Comparison of ENCODE assay signal across 11 cellular contexts in the genomic region with DNA sequence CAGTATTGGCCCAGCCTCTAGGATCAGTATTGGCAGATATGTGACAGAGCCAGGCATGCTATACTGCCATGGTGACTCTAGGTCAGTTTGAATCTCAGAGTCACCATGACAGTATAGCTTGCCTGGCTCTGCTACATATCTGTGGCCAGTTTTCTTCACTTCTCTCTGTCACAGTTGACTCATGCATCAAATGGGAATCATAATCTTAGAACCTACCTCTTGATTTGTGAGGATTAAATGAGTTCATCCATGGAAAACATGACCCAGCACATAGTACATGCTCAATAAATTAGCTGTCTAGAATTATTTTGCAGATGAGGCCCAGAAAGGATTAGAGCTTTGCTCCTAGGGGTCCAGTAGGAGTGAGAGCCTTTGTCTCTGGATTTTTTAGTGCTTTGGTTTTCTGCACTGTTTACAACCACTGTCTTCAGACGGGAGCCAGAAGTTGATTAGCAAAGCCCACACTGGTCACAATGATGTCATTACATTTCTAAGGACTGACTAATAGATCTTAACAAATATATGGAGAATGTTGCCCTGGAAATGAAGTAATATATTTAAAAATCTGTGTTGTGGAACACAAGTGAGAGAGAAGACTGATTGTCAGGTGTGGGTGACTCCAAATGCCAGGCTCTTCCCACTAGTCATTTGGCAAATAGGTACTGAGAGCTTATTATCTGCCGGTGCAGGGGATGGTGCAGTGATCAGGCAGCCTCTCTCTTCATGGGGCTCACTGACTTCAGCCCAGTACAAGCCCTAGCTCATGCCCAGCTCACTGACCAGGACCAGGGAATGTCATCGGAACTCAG.
A peak's percentile ranks its signal among the peaks of the same experiment; 100 is the strongest.
DNase-seq lines count a peak whose midpoint lies in the region; ATAC-seq, FAIRE-seq and TF ChIP-seq lines count a peak whose summit lies in the region.
"Had no signal": no experiment of that assay in that cellular context is flagged by ENCODE, and none has a peak within 500 bp of the region (broad histone marks: within the 10 kb centered on the region; RNA-seq: fewer than 3 reads in every experiment).

No MANE protein-coding gene starts in this region.

- H3K4me1 ChIP-seq in A549 = peaks cover 19% of the 10 kb centered on the region
- H3K4me1 ChIP-seq in duodenal mucosa (ENCODE audit: control insufficient read depth in 1 of 2, insufficient read depth in 2 of 2, low read length in 2 of 2) = no peaks in the 10 kb centered on the region
- peaks cover 25% of the 10 kb centered on the region for H3K4me1 ChIP-seq in mesenchymal stem cell (ENCODE audit: control insufficient read depth, insufficient read depth, low read depth, low read length)

- H4K8ac ChIP-seq in mesenchymal stem cell (ENCODE audit: low read length) = peak overlapping the region; percentile 52

- no peak overlapping the region for H2BK15ac ChIP-seq in mesenchymal stem cell (ENCODE audit: low read depth, poor library complexity, severe bottlenecking)

- H3K27ac ChIP-seq in A549 (peak overlapping the region; percentile 70 to 75), duodenal mucosa (ENCODE audit: low read depth, low read length) (peak overlapping the region; percentile 41), mesenchymal stem cell (ENCODE audit: low read length, poor library complexity, severe bottlenecking) (peak overlapping the region; percentile 83)
- H3K27ac ChIP-seq: BLaER1 treated with 17β-estradiol and CSF1 and Interleukin-3, amounts not matched to agents 10 nM and 100 nM; WERI-Rb-1 had no signal

- H2BK12ac ChIP-seq in mesenchymal stem cell (ENCODE audit: low read length in 2 of 2) = peak overlapping the region; percentile 64 to 98

- H3K4ac ChIP-seq in mesenchymal stem cell (ENCODE audit: low read depth in 1 of 2, low read length in 2 of 2) = peak overlapping the region; percentile 55 to 81

- no peak overlapping the region for H3K9ac ChIP-seq in duodenal mucosa (ENCODE audit: low read depth in 1 of 2, low read length in 2 of 2)
- peak overlapping the region; percentile 80 for H3K9ac ChIP-seq in mesenchymal stem cell (ENCODE audit: low read length)
- H3K9ac ChIP-seq: BLaER1 treated with 17β-estradiol and CSF1 and Interleukin-3, amounts not matched to agents 10 nM and 100 nM had no signal

- H2BK120ac ChIP-seq in mesenchymal stem cell (ENCODE audit: low read depth, low read length) = peak overlapping the region; percentile 78

- H3K4me3 ChIP-seq in A549 (no peak overlapping the region), duodenal mucosa (ENCODE audit: low read depth in 1 of 2, low read length in 2 of 2) (no peak overlapping the region), mesenchymal stem cell (ENCODE audit: insufficient read depth in 1 of 2, low read depth in 1 of 2, low read length in 2 of 2) (no peak overlapping the region)
- H3K4me3 ChIP-seq: BLaER1 treated with 17β-estradiol and CSF1 and Interleukin-3, amounts not matched to agents 10 nM and 100 nM had no signal

- no peak overlapping the region for H3K14ac ChIP-seq in mesenchymal stem cell (ENCODE audit: low read length in 2 of 2)

- H3K4me2 ChIP-seq in A549 (peak overlapping the region; percentile 62), mesenchymal stem cell (ENCODE audit: low read length, poor library complexity, severe bottlenecking) (no peak overlapping the region)
- H3K4me2 ChIP-seq: BLaER1 treated with 17β-estradiol and CSF1 and Interleukin-3, amounts not matched to agents 10 nM and 100 nM had no signal

- H3K18ac ChIP-seq in mesenchymal stem cell (ENCODE audit: low read depth in 1 of 2, low read length in 2 of 2) = peak overlapping the region; percentile 11 to 71

- H3K79me1 ChIP-seq in mesenchymal stem cell (replicated peaks; ENCODE audit: low read length, poor library complexity, severe bottlenecking) = no peaks in the 10 kb centered on the region

- H3K27me3 ChIP-seq in duodenal mucosa (ENCODE audit: control insufficient read depth in 1 of 2, insufficient read depth in 2 of 2, low read length in 2 of 2) (no peaks in the 10 kb centered on the region), mesenchymal stem cell (ENCODE audit: control insufficient read depth in 1 of 2, insufficient read depth in 1 of 2, low read length in 2 of 2) (peaks cover 0 to 15% of the 10 kb centered on the region in 2 experiments)

- 28% methylated on average over 3 of the region's 3 CpGs for whole genome bisulfite sequencing in A549 (ENCODE audit: missing lambda C conversion rate)
- WGBS in mesenchymal stem cell = 58% methylated on average over 2 of the region's 3 CpGs

- DNase-seq in A549 (ENCODE audit: low read depth in 1 of 2, low spot score in 1 of 2) (peak; percentile 35 to 62), M059J (ENCODE audit: low read depth) (peak; percentile 98), mesenchymal stem cell (peak; percentile 98), NCI-H2081 (lab: John Stamatoyannopoulos, UW) (no peak), GM19238 (ENCODE audit: insufficient read length, low spot score) (no peak), inferior parietal cortex (ENCODE audit: extremely low spot score) (no peak)
- DNase-seq: NCI-H2029 treated with DMSO at 0.1 percent for 48 hours, WERI-Rb-1 had no signal

- H3K36me3 ChIP-seq in duodenal mucosa (ENCODE audit: control insufficient read depth in 1 of 2, insufficient read depth in 2 of 2, low read length in 2 of 2) (no peaks in the 10 kb centered on the region), mesenchymal stem cell (ENCODE audit: control insufficient read depth in 1 of 2, insufficient read depth in 2 of 2, low read depth in 1 of 2, low read length in 2 of 2) (peaks cover 0 to 28% of the 10 kb centered on the region in 2 experiments)
- H3K36me3 ChIP-seq: BLaER1 treated with 17β-estradiol and CSF1 and Interleukin-3, amounts not matched to agents 10 nM and 100 nM; WERI-Rb-1 had no signal

- TF ChIP-seq POLR2A in A549 (IDR thresholded peaks at IDR 0.05; ENCODE audit: low read length) = no peak

- ATAC-seq in A549 (peak; percentile 79 to 84), GM18502 (IDR thresholded peaks at IDR 0.05; ENCODE audit: poor library complexity, unreplicated experiment) (no peak)

- CTCF ChIA-PET in A549 (lab: Yijun Ruan, JAX) = interaction anchor here (1.0 to 12.7 kb wide), 4 partner anchors 15 to 172 kb away, joined by 3 to 86 read pairs (median 4); no protein-coding TSS in a partner anchor

- H2BK5ac ChIP-seq in mesenchymal stem cell (ENCODE audit: low read depth, low read length, poor library complexity, severe bottlenecking) = peak overlapping the region; percentile 50

- H2AK5ac ChIP-seq in mesenchymal stem cell (ENCODE audit: low read length, severe bottlenecking) = peak overlapping the region; percentile 98

- no peak for TF ChIP-seq RAD21 in A549 (conservative IDR thresholded peaks at IDR 0.05 in 1 of 2, IDR thresholded peaks at IDR 0.05 in 1 of 2)

- H3K23ac ChIP-seq in mesenchymal stem cell (ENCODE audit: low read length in 2 of 2) = no peak overlapping the region

- TF ChIP-seq EP300 in A549 (IDR thresholded peaks at IDR 0.05) = no peak; a peak in 2 of 5 replicates

- TF ChIP-seq CTCF in A549 (IDR thresholded peaks at IDR 0.05) = no peak

- POLR2A ChIA-PET in A549 (lab: Yijun Ruan, JAX) = no interaction called here

- peak overlapping the region; percentile 30 for H4K91ac ChIP-seq in mesenchymal stem cell (ENCODE audit: low read length)

- no peak overlapping the region for H2AFZ ChIP-seq in mesenchymal stem cell (ENCODE audit: low read depth, low read length)

- H3K9me3 ChIP-seq in A549 = peaks cover 4% of the 10 kb centered on the region; the same call in 2 of the 3 replicates
- H3K9me3 ChIP-seq in duodenal mucosa (ENCODE audit: control insufficient read depth in 1 of 2, low read length in 2 of 2) = no peaks in the 10 kb centered on the region
- no peaks in the 10 kb centered on the region for H3K9me3 ChIP-seq in mesenchymal stem cell (ENCODE audit: control insufficient read depth, low read length)

- FAIRE-seq in A549 (lab: Jason Lieb, UNC) = no peak

TF ChIP-seq in A549, 52 proteins besides CTCF, POLR2A, EP300 and RAD21:
- no peak for TF ChIP-seq FOSB (CRISPR knock-in tag; IDR thresholded peaks at IDR 0.05)
- peak; percentile 41; the same call in 1 of the 2 replicates for TF ChIP-seq FOSL2 (IDR thresholded peaks at IDR 0.05)
- peak; percentile 62 for TF ChIP-seq FOSL2 (CRISPR knock-in tag; IDR thresholded peaks at IDR 0.05)
- peak; percentile 39; the same call in 1 of the 2 replicates for TF ChIP-seq GATA3 (IDR thresholded peaks at IDR 0.05; ENCODE audit: borderline replicate concordance)
- peak; percentile 68; the same call in 1 of the 2 replicates for TF ChIP-seq JUNB (IDR thresholded peaks at IDR 0.05)
- peak in 1 of 2 experiments; percentile 20; a peak in 1 of 5 replicates for TF ChIP-seq JUN (IDR thresholded peaks at IDR 0.05)
- TF ChIP-seq, protein P1, sequence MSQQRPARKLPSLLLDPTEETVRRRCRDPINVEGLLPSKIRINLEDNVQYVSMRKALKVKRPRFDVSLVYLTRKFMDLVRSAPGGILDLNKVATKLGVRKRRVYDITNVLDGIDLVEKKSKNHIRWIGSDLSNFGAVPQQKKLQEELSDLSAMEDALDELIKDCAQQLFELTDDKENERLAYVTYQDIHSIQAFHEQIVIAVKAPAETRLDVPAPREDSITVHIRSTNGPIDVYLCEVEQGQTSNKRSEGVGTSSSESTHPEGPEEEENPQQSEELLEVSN (IDR thresholded peaks at IDR 0.05; ENCODE audit: borderline replicate concordance, low read depth) = no peak
- TF ChIP-seq NPAS2 (CRISPR knock-in tag; IDR thresholded peaks at IDR 0.05; ENCODE audit: borderline replicate concordance) = no peak
- no peak for TF ChIP-seq HOXB5 (CRISPR knock-in tag; IDR thresholded peaks at IDR 0.05)

Comparison
In these comparisons a context has a peak if more than half of its experiments do, and no peak if none do; other contexts are left out.
1. DNase-seq: peak in A549 (2 of 2), M059J (single experiment) and mesenchymal stem cell (single experiment); none in NCI-H2081 (0 of 2), GM19238 (single experiment) and inferior parietal cortex (single experiment).
2. Peak in every context shown above with its lines, with median percentiles within 50 percentile points of each other: H3K27ac ChIP-seq.